17 cellular contexts compared by ENCODE assay signal in the genomic region with DNA sequence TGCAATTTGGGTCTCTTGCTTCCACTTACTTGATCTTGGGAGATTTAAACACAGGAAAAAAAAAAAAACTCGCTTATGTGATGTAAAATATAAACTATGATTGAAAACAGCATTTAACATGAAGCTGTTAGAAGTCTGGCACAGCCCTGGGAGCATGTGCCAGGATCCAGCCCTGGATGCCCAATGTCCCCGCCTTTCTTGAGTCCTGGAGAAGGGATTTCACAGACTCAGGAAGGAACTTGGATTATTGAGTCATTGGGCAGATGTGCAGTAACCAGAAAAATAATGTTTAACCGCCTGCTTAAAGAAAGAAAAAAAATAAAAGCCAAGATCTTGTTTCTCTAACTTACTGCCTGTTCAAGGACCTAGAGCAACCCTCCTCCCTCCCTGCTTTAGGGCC. TPM values are rescaled to one million over a fixed set of nuclear protein-coding genes. Genes with fewer than 3 reads are reported as not detected.
DNase-seq lines count a peak whose midpoint lies in the region; ATAC-seq and TF ChIP-seq lines count a peak whose summit lies in the region.
"Had no signal": no experiment of that assay in that cellular context is flagged by ENCODE, and none has a peak within 500 bp of the region (broad histone marks: within the 10 kb centered on the region; RNA-seq: fewer than 3 reads in every experiment).

No MANE protein-coding gene starts in this region.

- no peaks in the 10 kb centered on the region for H3K9me3 Mint-ChIP-seq in osteocyte (ENCODE audit: unreplicated experiment)
- H3K9me3 Mint-ChIP-seq: stimulated activated naive CD8-positive, alpha-beta T cell treated with anti-CD3 and anti-CD28 coated beads, Interleukin-15, Interleukin-2, amounts not matched to agents 100 ng/mL and 50 ng/mL, for 24 hours had no signal

- no peak overlapping the region for H3K4me3 Mint-ChIP-seq in osteocyte (ENCODE audit: unreplicated experiment)
- H3K4me3 Mint-ChIP-seq: activated CD8-positive, alpha-beta T cell treated with anti-CD3 and anti-CD28 coated beads, Interleukin-2, amount 10 ng/mL, durations not matched to agents 7 days and 5 days; stimulated activated naive CD8-positive, alpha-beta T cell treated with anti-CD3 and anti-CD28 coated beads, Interleukin-15, Interleukin-2, amounts not matched to agents 100 ng/mL and 50 ng/mL, for 24 hours had no signal

- DNase-seq in AG20443 (ENCODE audit: low spot score) = peak; percentile 83
- DNase-seq in NCI-H226 = peak; percentile 65
- DNase-seq in epidermal melanocyte (ENCODE audit: insufficient read length, low spot score) = peak; percentile 46
- no peak for DNase-seq in osteocyte (ENCODE audit: extremely low spot score, unreplicated experiment)
- no peak for DNase-seq in GOT3 (lab: John Stamatoyannopoulos, UW)
- no peak for DNase-seq in 8988T
- DNase-seq in NCI-H82 (lab: John Stamatoyannopoulos, UW) = no peak
- DNase-seq: activated CD8-positive, alpha-beta T cell treated with anti-CD3 and anti-CD28 coated beads, Interleukin-2, amount 10 ng/mL, durations not matched to agents 7 days and 5 days; DMS153; heart right ventricle; left cardiac atrium; NCI-H2029 treated with DMSO at 0.1 percent for 48 hours; NCI-H69; posterior cingulate gyrus; RPMI8226 had no signal

- no peak for TF ChIP-seq CTCF in osteocyte (IDR thresholded peaks at IDR 0.05)

- peaks cover 21% of the 10 kb centered on the region for H3K4me1 Mint-ChIP-seq in osteocyte (ENCODE audit: unreplicated experiment)

- ATAC-seq in HG03135 (IDR thresholded peaks at IDR 0.05; ENCODE audit: unreplicated experiment) = no peak
- ATAC-seq: activated CD8-positive, alpha-beta T cell treated with anti-CD3 and anti-CD28 coated beads, Interleukin-2, amount 10 ng/mL, durations not matched to agents 7 days and 5 days; left cardiac atrium had no signal

- H3K27ac Mint-ChIP-seq in osteocyte (ENCODE audit: unreplicated experiment) = peak overlapping the region; percentile 74
- H3K27ac Mint-ChIP-seq: activated CD8-positive, alpha-beta T cell treated with anti-CD3 and anti-CD28 coated beads, Interleukin-2, amount 10 ng/mL, durations not matched to agents 7 days and 5 days; stimulated activated naive CD8-positive, alpha-beta T cell treated with anti-CD3 and anti-CD28 coated beads, Interleukin-15, Interleukin-2, amounts not matched to agents 100 ng/mL and 50 ng/mL, for 24 hours had no signal

- H3K27me3 Mint-ChIP-seq in osteocyte (ENCODE audit: unreplicated experiment) = peaks cover 12% of the 10 kb centered on the region

- H3K36me3 Mint-ChIP-seq in osteocyte (ENCODE audit: unreplicated experiment) = no peaks in the 10 kb centered on the region

RNA-seq across cellular contexts. Expression of a gene that starts 3.7 kb away (rescaled TPM):
- 7.5 and 7.7 TPM in 2 replicates for total RNA-seq in osteocyte

Comparison
In these comparisons a context has a peak if more than half of its experiments do, and no peak if none do; other contexts are left out.
1. DNase-seq: peak in AG20443 (single experiment), NCI-H226 (single experiment) and epidermal melanocyte (single experiment); none in osteocyte (single experiment), GOT3 (single experiment), 8988T (single experiment) and NCI-H82 (single experiment).